Comparison of ENCODE assay signal across 29 cellular contexts in the genomic region with DNA sequence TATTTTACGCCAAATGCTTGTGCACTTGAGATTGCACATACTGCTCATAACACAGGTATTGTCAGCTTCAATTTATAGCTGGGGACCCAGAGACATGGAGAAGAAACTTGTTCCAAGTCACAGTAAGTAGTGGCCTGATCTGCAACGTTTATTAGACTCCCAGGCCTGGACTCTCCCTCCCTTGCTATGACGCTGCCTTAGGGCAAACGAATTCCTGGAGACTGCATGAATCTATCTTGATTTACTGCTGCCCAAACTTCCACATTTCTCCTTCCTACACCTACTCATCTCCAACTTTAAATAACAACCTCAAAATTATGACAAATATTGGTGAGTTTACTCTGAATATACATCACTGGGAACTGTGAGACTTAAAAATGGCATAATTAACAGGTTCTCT.
DNase-seq lines count a peak whose midpoint lies in the region; ATAC-seq and TF ChIP-seq lines count a peak whose summit lies in the region.
"Had no signal": no experiment of that assay in that cellular context is flagged by ENCODE, and none has a peak within 500 bp of the region (broad histone marks: within the 10 kb centered on the region; RNA-seq: fewer than 3 reads in every experiment).

No MANE protein-coding gene starts in this region.

- no peak for DNase-seq in CD4-positive, alpha-beta T cell
- DNase-seq in CD8-positive, alpha-beta memory T cell: no peak
- DNase-seq in foreskin keratinocyte (peak; percentile 63 to 81), caudate nucleus (lab: John Stamatoyannopoulos, UW) (no peak), GM13976 (ENCODE audit: low spot score) (no peak), left lung (no peak)
- DNase-seq: activated CD4-positive, CD25-positive, alpha-beta regulatory T cell treated with anti-CD3 and anti-CD28 coated beads, Interleukin-2, amount 50 U/mL, for 72 hours; activated gamma-delta T cell treated with Interleukin-2 at 50 U/mL for 16 hours; anterior cingulate cortex; GDM1; glutamatergic neuron; H9; left ventricle myocardium superior; NCI-H1436; NCI-H2081; NCI-H226; NCI-H526 treated with DMSO at 0.1 percent for 48 hours; occipital lobe; PC-9; psoas muscle; Right ventricle myocardium superior; sigmoid colon; stimulated activated CD4-positive, alpha-beta T cell treated with anti-CD3 and anti-CD28 coated beads, Interleukin-12 subunit alpha, Interleukin-12 subunit beta, amount 100 ng/mL, for 4 hours; stimulated activated CD4-positive, alpha-beta T cell treated with anti-CD3 and anti-CD28 coated beads, Interleukin-2, amount 100 ng/mL, for 48 hours had no signal

- no peak overlapping the region for H3K27ac ChIP-seq in CD4-positive, alpha-beta T cell (ENCODE audit: low read depth, low read length)
- no peak overlapping the region for H3K27ac ChIP-seq in CD8-positive, alpha-beta memory T cell (ENCODE audit: low read depth, low read length)
- H3K27ac ChIP-seq in foreskin keratinocyte (peak overlapping the region; percentile 26), caudate nucleus (ENCODE audit: low read depth, low read length) (no peak overlapping the region), left lung (no peak overlapping the region)
- H3K27ac ChIP-seq: BLaER1, HL-60, PC-9, psoas muscle, sigmoid colon, tibial nerve had no signal

- H3K27me3 Mint-ChIP-seq in CD4-positive, alpha-beta T cell: no peaks in the 10 kb centered on the region
- no peaks in the 10 kb centered on the region for H3K27me3 Mint-ChIP-seq in CD8-positive, alpha-beta memory T cell
- H3K27me3 Mint-ChIP-seq in activated T-helper 17 cell treated with anti-CD3 and anti-CD28 coated beads, Interleukin-2, amount 50 U/mL, for 72 hours: no peaks in the 10 kb centered on the region

- no peak overlapping the region for H3K4me3 Mint-ChIP-seq in CD4-positive, alpha-beta T cell
- no peak overlapping the region for H3K4me3 Mint-ChIP-seq in CD8-positive, alpha-beta memory T cell
- no peak overlapping the region for H3K4me3 Mint-ChIP-seq in activated T-helper 17 cell treated with anti-CD3 and anti-CD28 coated beads, Interleukin-2, amount 50 U/mL, for 72 hours
- H3K4me3 Mint-ChIP-seq: H9; T-helper 2 cell treated with Interferon-gamma antibody and Interleukin-4, amounts not matched to agents 5 μg/mL and 100 μg/mL, for 36 hours had no signal

- no peak for ATAC-seq in CD4-positive, alpha-beta T cell (ENCODE audit: poor library complexity)
- no peak for ATAC-seq in activated T-helper 17 cell treated with anti-CD3 and anti-CD28 coated beads, Interleukin-2, amount 50 U/mL, for 72 hours (replicated peaks)
- ATAC-seq in foreskin keratinocyte: peak; percentile 90
- no peak for ATAC-seq in left lung
- ATAC-seq: left ventricle myocardium superior, psoas muscle had no signal

- H3K4me1 Mint-ChIP-seq in CD4-positive, alpha-beta T cell (ENCODE audit: low read depth): no peaks in the 10 kb centered on the region
- peaks cover 0 to 1% (median 0%) of the 10 kb centered on the region in 3 donors for H3K4me1 Mint-ChIP-seq in CD8-positive, alpha-beta memory T cell
- H3K4me1 Mint-ChIP-seq in activated T-helper 17 cell treated with anti-CD3 and anti-CD28 coated beads, Interleukin-2, amount 50 U/mL, for 72 hours: no peaks in the 10 kb centered on the region
- H3K4me1 Mint-ChIP-seq: H9 had no signal

- TF ChIP-seq CTCF in CD4-positive, alpha-beta T cell (IDR thresholded peaks at IDR 0.05): no peak
- TF ChIP-seq CTCF in foreskin keratinocyte (conservative IDR thresholded peaks at IDR 0.05) (no peak), GM13976 (IDR thresholded peaks at IDR 0.05; ENCODE audit: borderline replicate concordance, control extremely low read depth, extremely low read depth, insufficient read depth, missing control alignments) (no peak), left lung (IDR thresholded peaks at IDR 0.05) (no peak)

- H3K4me1 ChIP-seq in CD8-positive, alpha-beta memory T cell (ENCODE audit: insufficient read depth, low read length): no peaks in the 10 kb centered on the region
- H3K4me1 ChIP-seq in foreskin keratinocyte (peaks cover 17% of the 10 kb centered on the region), left lung (no peaks in the 10 kb centered on the region)
- H3K4me1 ChIP-seq: BLaER1, psoas muscle, sigmoid colon, tibial nerve had no signal

- no peak overlapping the region for H3K4me3 ChIP-seq in CD8-positive, alpha-beta memory T cell (ENCODE audit: low read length)
- no peak overlapping the region for H3K4me3 ChIP-seq in left lung
- H3K4me3 ChIP-seq: BLaER1, PC-9, psoas muscle, sigmoid colon, tibial nerve had no signal

- peak overlapping the region; percentile 49 for H3K27ac Mint-ChIP-seq in CD4-positive, alpha-beta T cell
- peak overlapping the region in 5 of 8 donors; percentile 3 to 68 (median 32) for H3K27ac Mint-ChIP-seq in CD8-positive, alpha-beta memory T cell
- H3K27ac Mint-ChIP-seq in activated T-helper 17 cell treated with anti-CD3 and anti-CD28 coated beads, Interleukin-2, amount 50 U/mL, for 72 hours: peak overlapping the region; percentile 63
- H3K27ac Mint-ChIP-seq: H9; T-helper 2 cell treated with Interferon-gamma antibody and Interleukin-4, amounts not matched to agents 5 μg/mL and 100 μg/mL, for 36 hours had no signal

- CTCF ChIA-PET in CD4-positive, alpha-beta T cell (lab: Charles Lee): interaction anchor here (1.0 kb wide), 1 partner anchor 16 kb away, joined by 3 read pairs; no protein-coding TSS in a partner anchor
- CTCF ChIA-PET in CD8-positive, alpha-beta memory T cell (lab: Charles Lee): no interaction called here

- H3K27me3 ChIP-seq in CD4-positive, alpha-beta T cell (ENCODE audit: control insufficient read depth, insufficient read depth, low read length): no peaks in the 10 kb centered on the region
- H3K27me3 ChIP-seq in CD8-positive, alpha-beta memory T cell (ENCODE audit: insufficient read depth, low read length, poor library complexity, severe bottlenecking): no peaks in the 10 kb centered on the region
- H3K27me3 ChIP-seq in foreskin keratinocyte: no peaks in the 10 kb centered on the region
- no peaks in the 10 kb centered on the region for H3K27me3 ChIP-seq in left lung
- H3K27me3 ChIP-seq: BLaER1, sigmoid colon, tibial nerve had no signal

- POLR2A ChIA-PET in CD4-positive, alpha-beta T cell (lab: Charles Lee): no interaction called here
- POLR2A ChIA-PET in CD8-positive, alpha-beta memory T cell (lab: Charles Lee): no interaction called here

- in situ Hi-C loops in GM13976 (cut with MboI; ENCODE audit: low sequenced_read_pairs, unreplicated experiment): no loop called here

- intact Hi-C loops in CD4-positive, alpha-beta T cell (cut with DNase I, micrococcal nuclease): no loop called here
- intact Hi-C loops in left lung (cut with DNase I): no loop called here

- H3K9me3 ChIP-seq in CD4-positive, alpha-beta T cell (ENCODE audit: control insufficient read depth, low read length): no peaks in the 10 kb centered on the region
- H3K9me3 ChIP-seq in CD8-positive, alpha-beta memory T cell (ENCODE audit: low read length): no peaks in the 10 kb centered on the region
- no peaks in the 10 kb centered on the region for H3K9me3 ChIP-seq in left lung
- H3K9me3 ChIP-seq: BLaER1, sigmoid colon, tibial nerve had no signal

- no peaks in the 10 kb centered on the region for H3K9me3 Mint-ChIP-seq in CD4-positive, alpha-beta T cell
- no peaks in the 10 kb centered on the region for H3K9me3 Mint-ChIP-seq in CD8-positive, alpha-beta memory T cell
- H3K9me3 Mint-ChIP-seq in activated T-helper 17 cell treated with anti-CD3 and anti-CD28 coated beads, Interleukin-2, amount 50 U/mL, for 72 hours: no peaks in the 10 kb centered on the region
- H3K9me3 Mint-ChIP-seq: H9; T-helper 2 cell treated with Interferon-gamma antibody and Interleukin-4, amounts not matched to agents 5 μg/mL and 100 μg/mL, for 36 hours had no signal

- H3K36me3 ChIP-seq in CD8-positive, alpha-beta memory T cell (ENCODE audit: insufficient read depth, low read length): peaks cover 21% of the 10 kb centered on the region
- peaks cover 0 to 23% of the 10 kb centered on the region in 2 donors for H3K36me3 ChIP-seq in left lung
- H3K36me3 ChIP-seq: sigmoid colon had no signal

- peaks cover 91% of the 10 kb centered on the region for H3K36me3 Mint-ChIP-seq in CD4-positive, alpha-beta T cell (ENCODE audit: low read depth)
- peaks cover 3 to 90% (median 14%) of the 10 kb centered on the region in 3 donors for H3K36me3 Mint-ChIP-seq in CD8-positive, alpha-beta memory T cell
- peaks cover 97% of the 10 kb centered on the region for H3K36me3 Mint-ChIP-seq in activated T-helper 17 cell treated with anti-CD3 and anti-CD28 coated beads, Interleukin-2, amount 50 U/mL, for 72 hours (ENCODE audit: low read depth)

Comparison
In these comparisons a context has a peak if more than half of its experiments do, and no peak if none do; other contexts are left out.
1. DNase-seq: peak in foreskin keratinocyte (2 of 2); none in CD4-positive, alpha-beta T cell (0 of 10), CD8-positive, alpha-beta memory T cell (0 of 5), caudate nucleus (0 of 61), GM13976 (single experiment) and left lung (0 of 2).
2. Peak in every context shown above with its lines, with median percentiles within 50 percentile points of each other: H3K27ac Mint-ChIP-seq.